22 cellular contexts compared by ENCODE assay signal in the genomic region with DNA sequence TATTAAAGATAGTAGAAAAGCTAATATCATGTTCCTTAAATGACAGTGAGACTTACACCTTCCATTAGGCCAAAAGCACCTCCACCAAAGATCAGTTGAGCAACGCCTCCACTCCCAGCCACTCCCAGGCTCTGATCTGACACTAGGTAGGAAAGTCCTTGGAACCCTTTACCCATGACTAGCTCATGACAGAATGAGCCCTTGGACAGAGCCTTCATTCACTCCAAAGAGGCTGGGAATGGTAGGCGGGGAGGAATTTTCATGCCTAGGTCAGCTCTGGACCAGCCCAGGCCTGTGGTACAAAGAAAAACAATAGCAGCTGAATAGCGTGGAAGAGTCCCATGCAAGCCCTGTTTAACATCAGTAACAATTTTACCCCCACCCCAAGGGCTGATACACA.
DNase-seq lines count a peak whose midpoint lies in the region; ATAC-seq, FAIRE-seq and TF ChIP-seq lines count a peak whose summit lies in the region.
"Had no signal": no experiment of that assay in that cellular context is flagged by ENCODE, and none has a peak within 500 bp of the region (broad histone marks: within the 10 kb centered on the region; RNA-seq: fewer than 3 reads in every experiment).

No MANE protein-coding gene starts in this region.

- H3K4me3 ChIP-seq in mammary epithelial cell (replicated peaks in 1 of 3; ENCODE audit: insufficient read depth in 1 of 3, low read depth in 2 of 3, low read length in 3 of 3) (no peak overlapping the region), keratinocyte (ENCODE audit: control insufficient read depth in 2 of 3, extremely low read depth in 1 of 3, insufficient read depth in 2 of 3, low read depth in 1 of 3, low read length in 3 of 3) (no peak overlapping the region)
- H3K4me3 ChIP-seq: BLaER1, HAP-1 had no signal

- H3K9me3 ChIP-seq in mammary epithelial cell (replicated peaks; ENCODE audit: insufficient read depth, low read length) (no peaks in the 10 kb centered on the region), keratinocyte (ENCODE audit: control insufficient read depth, low read depth, low read length) (no peaks in the 10 kb centered on the region)
- H3K9me3 ChIP-seq: BLaER1, Caco-2, HAP-1 had no signal

- H3K4me1 ChIP-seq in mammary epithelial cell (ENCODE audit: insufficient read depth, low read length) = peaks cover 13% of the 10 kb centered on the region
- H3K4me1 ChIP-seq in keratinocyte (ENCODE audit: control insufficient read depth, extremely low read depth, insufficient read depth, low read length) = peaks cover 5% of the 10 kb centered on the region
- H3K4me1 ChIP-seq: BLaER1, HAP-1 had no signal

- TF ChIP-seq CTCF in mammary epithelial cell (conservative IDR thresholded peaks at IDR 0.05 in 1 of 2, IDR thresholded peaks at IDR 0.05 in 1 of 2; ENCODE audit: extremely low read depth in 1 of 2, insufficient read depth in 1 of 2, low read depth in 1 of 2, low read length in 2 of 2) (no peak), MCF 10A (IDR thresholded peaks at IDR 0.05; ENCODE audit: unreplicated experiment) (no peak), keratinocyte (optimal IDR thresholded peaks at IDR 0.05 in 1 of 3, IDR thresholded peaks at IDR 0.05 in 1 of 3, conservative IDR thresholded peaks at IDR 0.05 in 1 of 3; ENCODE audit: extremely low read depth in 1 of 3, insufficient read depth in 2 of 3, low read length in 3 of 3) (no peak)

- H2AFZ ChIP-seq in mammary epithelial cell (ENCODE audit: low read depth, low read length) (peak overlapping the region; percentile 47), keratinocyte (ENCODE audit: control insufficient read depth, low read length) (no peak overlapping the region)

- H3K9me3 Mint-ChIP-seq in MCF 10A (ENCODE audit: unreplicated experiment) = no peaks in the 10 kb centered on the region
- peaks cover 3 to 12% of the 10 kb centered on the region in 2 donors for H3K9me3 Mint-ChIP-seq in effector memory CD8-positive, alpha-beta T cell
- H3K9me3 Mint-ChIP-seq: CD8-positive, alpha-beta T cell; HFFc6 had no signal

- 6% methylated on average over 2 of the region's 3 CpGs for WGBS in mammary epithelial cell (ENCODE audit: low coverage, missing lambda C conversion rate)

- no peak overlapping the region for H3K4me3 Mint-ChIP-seq in MCF 10A (ENCODE audit: unreplicated experiment)
- no peak overlapping the region for H3K4me3 Mint-ChIP-seq in effector memory CD8-positive, alpha-beta T cell
- H3K4me3 Mint-ChIP-seq: B cell; CD4-positive, CD25-positive, alpha-beta regulatory T cell; CD8-positive, alpha-beta T cell; HFFc6 had no signal

- H3K27ac ChIP-seq in mammary epithelial cell (ENCODE audit: insufficient read depth, low read depth, low read length) (no peak overlapping the region), keratinocyte (ENCODE audit: control insufficient read depth, insufficient read depth, low read length) (no peak overlapping the region)
- H3K27ac ChIP-seq: 22Rv1, BLaER1, C4-2B had no signal

- H3K4me2 ChIP-seq in mammary epithelial cell (ENCODE audit: insufficient read depth, low read depth, low read length) (peak overlapping the region; percentile 11), keratinocyte (ENCODE audit: control insufficient read depth, extremely low read depth, insufficient read depth, low read depth, low read length) (peak overlapping the region; percentile 22)
- H3K4me2 ChIP-seq: BLaER1 had no signal

- H3K27ac Mint-ChIP-seq in MCF 10A (ENCODE audit: low read depth, unreplicated experiment) = no peak overlapping the region
- no peak overlapping the region for H3K27ac Mint-ChIP-seq in effector memory CD8-positive, alpha-beta T cell
- H3K27ac Mint-ChIP-seq: B cell; CD4-positive, CD25-positive, alpha-beta regulatory T cell; CD8-positive, alpha-beta T cell; HFFc6 had no signal

- H3K36me3 ChIP-seq in mammary epithelial cell (ENCODE audit: insufficient read depth, low read length) = no peaks in the 10 kb centered on the region
- H3K36me3 ChIP-seq in keratinocyte (ENCODE audit: control insufficient read depth in 2 of 2, extremely low read depth in 1 of 2, insufficient read depth in 2 of 2, low read length in 2 of 2) = no peaks in the 10 kb centered on the region
- H3K36me3 ChIP-seq: BLaER1, HAP-1 had no signal

- no peaks in the 10 kb centered on the region for H3K79me2 ChIP-seq in mammary epithelial cell (ENCODE audit: insufficient read depth, low read length)
- no peaks in the 10 kb centered on the region for H3K79me2 ChIP-seq in keratinocyte (ENCODE audit: control insufficient read depth, insufficient read depth, low read length)

- H3K9ac ChIP-seq in mammary epithelial cell (ENCODE audit: insufficient read depth, low read length) (no peak overlapping the region), keratinocyte (ENCODE audit: control insufficient read depth, extremely low read depth, insufficient read depth, low read length) (no peak overlapping the region)
- H3K9ac ChIP-seq: BLaER1 had no signal

- in situ Hi-C loops in mammary epithelial cell (cut with MboI; ENCODE audit: low sequenced_read_pairs in 2 of 2) = loop anchor here in 1 of 2 donors (25.0 kb wide), 1 partner anchor 700 kb away; no protein-coding TSS in a partner anchor

- POLR2A ChIA-PET in MCF 10A (lab: Yijun Ruan, JAX) = no interaction called here

- H3K27me3 ChIP-seq in mammary epithelial cell (ENCODE audit: insufficient read depth, low read length) (no peaks in the 10 kb centered on the region), keratinocyte (ENCODE audit: control insufficient read depth, extremely low read depth, insufficient read depth, low read length) (no peaks in the 10 kb centered on the region)
- H3K27me3 ChIP-seq: BLaER1 had no signal

- H4K20me1 ChIP-seq in mammary epithelial cell (ENCODE audit: insufficient read depth, low read length) (no peaks in the 10 kb centered on the region), keratinocyte (ENCODE audit: control insufficient read depth, extremely low read depth, insufficient read depth, low read length) (no peaks in the 10 kb centered on the region)
- H4K20me1 ChIP-seq: BLaER1 had no signal

- no TSS peak for BruUV-seq in mammary epithelial cell (replicated peaks; lab: Mats Ljungman, UMichigan)
- BruUV-seq in MCF 10A (replicated peaks; lab: Mats Ljungman, UMichigan) = no TSS peak

- CTCF ChIA-PET in mammary epithelial cell (lab: Charles Lee; ENCODE audit: low non-redundant PET) = interaction anchor here (0.6 kb wide), 1 partner anchor 24 kb away, joined by 6 read pairs; no protein-coding TSS in a partner anchor
- CTCF ChIA-PET in MCF 10A (lab: Yijun Ruan, JAX) = interaction anchor here (0.6 to 0.7 kb wide), 3 partner anchors 732 to 971 kb away, joined by 3 read pairs; no protein-coding TSS in a partner anchor

- dilution Hi-C loops in mammary epithelial cell (cut with HindIII; ENCODE audit: low sequenced_read_pairs) (no loop called here), keratinocyte (cut with MboI; ENCODE audit: extremely low pct_ligation_motif_present, low sequenced_read_pairs) (no loop called here)

- H3K27me3 Mint-ChIP-seq in MCF 10A (ENCODE audit: insufficient read depth, unreplicated experiment) = no peaks in the 10 kb centered on the region
- H3K27me3 Mint-ChIP-seq in effector memory CD8-positive, alpha-beta T cell = no peaks in the 10 kb centered on the region
- H3K27me3 Mint-ChIP-seq: B cell; CD4-positive, CD25-positive, alpha-beta regulatory T cell had no signal

- FAIRE-seq in keratinocyte (lab: Jason Lieb, UNC) = peak; percentile 29
- FAIRE-seq: A204.1, G401.6, GM12892, H54 had no signal

- H3K9me1 ChIP-seq in keratinocyte (ENCODE audit: control insufficient read depth, extremely low read depth, insufficient read depth, low read length) = no peaks in the 10 kb centered on the region

- intact Hi-C loops in mammary epithelial cell (cut with micrococcal nuclease) (no loop called here), MCF 10A (cut with micrococcal nuclease) (no loop called here), sciatic nerve (cut with DNase I) (no loop called here)

- peak; percentile 44 for ATAC-seq in sciatic nerve
- no peak for ATAC-seq in effector memory CD8-positive, alpha-beta T cell (replicated peaks)
- ATAC-seq: CD8-positive, alpha-beta T cell had no signal

- no peaks in the 10 kb centered on the region for H3K36me3 Mint-ChIP-seq in MCF 10A (ENCODE audit: insufficient read depth, unreplicated experiment)
- H3K36me3 Mint-ChIP-seq in effector memory CD8-positive, alpha-beta T cell (ENCODE audit: insufficient read depth) = no peaks in the 10 kb centered on the region
- H3K36me3 Mint-ChIP-seq: CD4-positive, CD25-positive, alpha-beta regulatory T cell; CD8-positive, alpha-beta T cell had no signal

- DNase-seq in mammary epithelial cell = peak; percentile 88
- no peak for DNase-seq in MCF 10A (ENCODE audit: unreplicated experiment)
- peak; percentile 9 for DNase-seq in keratinocyte (ENCODE audit: low read depth, low spot score)
- DNase-seq in sciatic nerve (ENCODE audit: low spot score) = no peak
- no peak for DNase-seq in T1000 (lab: John Stamatoyannopoulos, UW)
- no peak for DNase-seq in effector memory CD8-positive, alpha-beta T cell
- DNase-seq: Caco-2; CD4-positive, CD25-positive, alpha-beta regulatory T cell; CD8-positive, alpha-beta T cell; DMS153; DND-41; GOT3; HFFc6 had no signal

- H3K4me1 Mint-ChIP-seq in MCF 10A (ENCODE audit: insufficient read depth, unreplicated experiment) = no peaks in the 10 kb centered on the region
- no peaks in the 10 kb centered on the region for H3K4me1 Mint-ChIP-seq in effector memory CD8-positive, alpha-beta T cell (ENCODE audit: low read depth in 2 of 2)
- H3K4me1 Mint-ChIP-seq: B cell; CD4-positive, CD25-positive, alpha-beta regulatory T cell had no signal

Comparison
In these comparisons a context has a peak if more than half of its experiments do, and no peak if none do; other contexts are left out.
1. DNase-seq: peak in mammary epithelial cell (single experiment) and keratinocyte (single experiment); none in MCF 10A (single experiment), sciatic nerve (single experiment), T1000 (single experiment) and effector memory CD8-positive, alpha-beta T cell (0 of 3).